15 cellular contexts compared by ENCODE assay signal in genomic region chr7:79292834-79293233, GRCh38.
DNase-seq lines count a peak whose midpoint lies in the region; ATAC-seq, FAIRE-seq and TF ChIP-seq lines count a peak whose summit lies in the region.
"Had no signal": no experiment of that assay in that cellular context is flagged by ENCODE, and none has a peak within 500 bp of the region (broad histone marks: within the 10 kb centered on the region; RNA-seq: fewer than 3 reads in every experiment).

No MANE protein-coding gene starts in this region.

- no peaks in the 10 kb centered on the region for H4K20me1 ChIP-seq in keratinocyte (ENCODE audit: control insufficient read depth, extremely low read depth, insufficient read depth, low read length)

- H3K9me3 ChIP-seq in Panc1 (ENCODE audit: control insufficient read depth, insufficient read depth, low read depth, low read length) (peaks cover 4% of the 10 kb centered on the region; the same call in 1 of the 2 replicates), keratinocyte (ENCODE audit: control insufficient read depth, low read depth, low read length) (no peaks in the 10 kb centered on the region)

- no peaks in the 10 kb centered on the region for H3K27me3 Mint-ChIP-seq in activated CD4-positive, alpha-beta T cell treated with anti-CD3 and anti-CD28 coated beads, Interleukin-2, amount 10 ng/mL, durations not matched to agents 24 days and 14 days

- DNase-seq in DMS53 (lab: John Stamatoyannopoulos, UW) (peak; percentile 32), DMS53 treated with DMSO at 0.1 percent for 48 hours (lab: John Stamatoyannopoulos, UW; ENCODE audit: unreplicated experiment) (no peak), Panc1 (ENCODE audit: low read depth, low spot score) (no peak), keratinocyte (ENCODE audit: low read depth, low spot score) (no peak)
- DNase-seq in activated CD4-positive, alpha-beta T cell treated with anti-CD3 and anti-CD28 coated beads, Interleukin-2, amount 10 ng/mL, durations not matched to agents 24 days and 14 days = no peak
- no peak for DNase-seq in activated CD4-positive, alpha-beta T cell treated with anti-CD3 and anti-CD28 coated beads for 4 hours
- DNase-seq: 8988T; C1 segment of cervical spinal cord; HCEC 1CT; NCI-H187 treated with DMSO at 0.1 percent for 48 hours; NK-92 treated with Interleukin-12 subunit alpha and Interleukin-12 subunit beta, amount 100 ng/mL, for 24 hours; RPMI8226; SW 1271 had no signal

- in situ Hi-C loops in Panc1 (cut with HindIII; ENCODE audit: low pct_unique_long_range_greater_than_20kb, low sequenced_read_pairs) = no loop called here

- H3K27ac ChIP-seq in Panc1 (ENCODE audit: low read length) = peak overlapping the region; percentile 96
- peak overlapping the region; percentile 17 for H3K27ac ChIP-seq in keratinocyte (ENCODE audit: control insufficient read depth, insufficient read depth, low read length)

- H3K9me3 Mint-ChIP-seq in activated CD4-positive, alpha-beta T cell treated with anti-CD3 and anti-CD28 coated beads, Interleukin-2, amount 10 ng/mL, durations not matched to agents 24 days and 14 days = no peaks in the 10 kb centered on the region

- H3K4me2 ChIP-seq in keratinocyte (ENCODE audit: control insufficient read depth, extremely low read depth, insufficient read depth, low read depth, low read length) = no peak overlapping the region

- no peaks in the 10 kb centered on the region for H3K79me2 ChIP-seq in keratinocyte (ENCODE audit: control insufficient read depth, insufficient read depth, low read length)

- peak overlapping the region; percentile 47 for H2AFZ ChIP-seq in keratinocyte (ENCODE audit: control insufficient read depth, low read length)

- BruUV-seq in Panc1 (replicated peaks; lab: Mats Ljungman, UMichigan) = no TSS peak

- no peaks in the 10 kb centered on the region for H3K36me3 Mint-ChIP-seq in activated CD4-positive, alpha-beta T cell treated with anti-CD3 and anti-CD28 coated beads, Interleukin-2, amount 10 ng/mL, durations not matched to agents 24 days and 14 days (ENCODE audit: low read depth)

- H3K4me3 ChIP-seq in Panc1 (ENCODE audit: low read depth in 2 of 2, low read length in 2 of 2) (no peak overlapping the region), keratinocyte (ENCODE audit: control insufficient read depth in 2 of 3, extremely low read depth in 1 of 3, insufficient read depth in 2 of 3, low read depth in 1 of 3, low read length in 3 of 3) (no peak overlapping the region)

- no peak overlapping the region for H3K27ac Mint-ChIP-seq in activated CD4-positive, alpha-beta T cell treated with anti-CD3 and anti-CD28 coated beads, Interleukin-2, amount 10 ng/mL, durations not matched to agents 24 days and 14 days

- ATAC-seq in Panc1 = peak; percentile 18; the same call in 1 of the 2 replicates
- ATAC-seq in GM21447 (IDR thresholded peaks at IDR 0.05; ENCODE audit: unreplicated experiment) = no peak
- no peak for ATAC-seq in GM21737 (IDR thresholded peaks at IDR 0.05; ENCODE audit: unreplicated experiment)

- no peak overlapping the region for H3K4me3 Mint-ChIP-seq in activated CD4-positive, alpha-beta T cell treated with anti-CD3 and anti-CD28 coated beads, Interleukin-2, amount 10 ng/mL, durations not matched to agents 24 days and 14 days

- H3K9me1 ChIP-seq in keratinocyte (ENCODE audit: control insufficient read depth, extremely low read depth, insufficient read depth, low read length) = no peaks in the 10 kb centered on the region

- H3K4me1 ChIP-seq in Panc1 (ENCODE audit: control insufficient read depth, insufficient read depth, low read length) (peaks cover 25% of the 10 kb centered on the region), keratinocyte (ENCODE audit: control insufficient read depth, extremely low read depth, insufficient read depth, low read length) (peaks cover 45% of the 10 kb centered on the region)

- CTCF ChIA-PET in Panc1 (lab: Charles Lee) = no interaction called here

- dilution Hi-C loops in keratinocyte (cut with MboI; ENCODE audit: extremely low pct_ligation_motif_present, low sequenced_read_pairs) = no loop called here

- no peaks in the 10 kb centered on the region for H3K4me1 Mint-ChIP-seq in activated CD4-positive, alpha-beta T cell treated with anti-CD3 and anti-CD28 coated beads, Interleukin-2, amount 10 ng/mL, durations not matched to agents 24 days and 14 days

- FAIRE-seq in keratinocyte (lab: Jason Lieb, UNC) = no peak

- POLR2A ChIA-PET in Panc1 (lab: Charles Lee) = no interaction called here

- H3K9ac ChIP-seq in keratinocyte (ENCODE audit: control insufficient read depth, extremely low read depth, insufficient read depth, low read length) = no peak overlapping the region

- H3K27me3 ChIP-seq in Panc1 (ENCODE audit: control insufficient read depth, insufficient read depth, low read length) (no peaks in the 10 kb centered on the region), keratinocyte (ENCODE audit: control insufficient read depth, extremely low read depth, insufficient read depth, low read length) (no peaks in the 10 kb centered on the region)

- H3K36me3 ChIP-seq in Panc1 (ENCODE audit: control insufficient read depth, insufficient read depth, low read length) (no peaks in the 10 kb centered on the region), keratinocyte (ENCODE audit: control insufficient read depth in 2 of 2, extremely low read depth in 1 of 2, insufficient read depth in 2 of 2, low read length in 2 of 2) (no peaks in the 10 kb centered on the region)

- no peak for TF ChIP-seq CTCF in Panc1 (IDR thresholded peaks at IDR 0.05)
- TF ChIP-seq CTCF in keratinocyte (optimal IDR thresholded peaks at IDR 0.05 in 1 of 3, IDR thresholded peaks at IDR 0.05 in 1 of 3, conservative IDR thresholded peaks at IDR 0.05 in 1 of 3; ENCODE audit: extremely low read depth in 1 of 3, insufficient read depth in 2 of 3, low read length in 3 of 3) = no peak

- intact Hi-C loops in Panc1 (cut with micrococcal nuclease; ENCODE audit: unreplicated experiment) = loop anchor here (10.0 kb wide), 2 partner anchors 452 to 722 kb away; no protein-coding TSS in a partner anchor
- intact Hi-C loops in activated CD4-positive, alpha-beta T cell treated with anti-CD3 and anti-CD28 coated beads, Interleukin-2, amount 10 ng/mL, durations not matched to agents 24 days and 14 days (cut with micrococcal nuclease) = loop anchor here (10.0 kb wide), 1 partner anchor 722 kb away; no protein-coding TSS in a partner anchor
